9 cellular contexts compared by ENCODE assay signal in genomic region chr19:1169921-1170885, GRCh38. TPM values are rescaled to one million over a fixed set of nuclear protein-coding genes. Genes with fewer than 3 reads are reported as not detected.
DNase-seq lines count a peak whose midpoint lies in the region; ATAC-seq and TF ChIP-seq lines count a peak whose summit lies in the region.
"Had no signal": no experiment of that assay in that cellular context is flagged by ENCODE, and none has a peak within 500 bp of the region (broad histone marks: within the 10 kb centered on the region; RNA-seq: fewer than 3 reads in every experiment).

No MANE protein-coding gene starts in this region.

- H3K4me1 Mint-ChIP-seq in natural killer cell treated with Interleukin-12 subunit alpha and Interleukin-12 subunit beta and Interleukin-15 and Interleukin-18, amount 100 ng/mL, for 72 hours (ENCODE audit: low read depth in 2 of 2): peaks cover 20 to 27% of the 10 kb centered on the region in 2 donors

- TF ChIP-seq CTCF in omental fat pad (IDR thresholded peaks at IDR 0.05): no peak

- H3K4me3 Mint-ChIP-seq in natural killer cell treated with Interleukin-12 subunit alpha and Interleukin-12 subunit beta and Interleukin-15 and Interleukin-18, amount 100 ng/mL, for 72 hours: peak overlapping the region; percentile 47

- peak; percentile 58 for DNase-seq in AG20443 (ENCODE audit: low spot score)
- DNase-seq in M059J (ENCODE audit: low read depth): peak; percentile 85
- no peak for DNase-seq in natural killer cell treated with Interleukin-12 subunit alpha and Interleukin-12 subunit beta and Interleukin-15 and Interleukin-18, amount 100 ng/mL, for 72 hours (ENCODE audit: low spot score)
- DNase-seq in omental fat pad (ENCODE audit: low spot score): no peak

- H3K36me3 Mint-ChIP-seq in natural killer cell treated with Interleukin-12 subunit alpha and Interleukin-12 subunit beta and Interleukin-15 and Interleukin-18, amount 100 ng/mL, for 72 hours: peaks cover 7% of the 10 kb centered on the region

- no peaks in the 10 kb centered on the region for H3K9me3 Mint-ChIP-seq in natural killer cell treated with Interleukin-12 subunit alpha and Interleukin-12 subunit beta and Interleukin-15 and Interleukin-18, amount 100 ng/mL, for 72 hours

- peak overlapping the region; percentile 65 for H3K27ac ChIP-seq in cingulate gyrus (ENCODE audit: low read depth, low read length)
- H3K27ac ChIP-seq: KMS-11 had no signal

- ATAC-seq in natural killer cell treated with Interleukin-12 subunit alpha and Interleukin-12 subunit beta and Interleukin-15 and Interleukin-18, amount 100 ng/mL, for 72 hours: no peak
- ATAC-seq in GM21515 (IDR thresholded peaks at IDR 0.05; ENCODE audit: unreplicated experiment): no peak
- no peak for ATAC-seq in omental fat pad (ENCODE audit: low FRiP score)
- ATAC-seq in GM21723 (IDR thresholded peaks at IDR 0.05; ENCODE audit: unreplicated experiment): no peak
- ATAC-seq in GM19467 (IDR thresholded peaks at IDR 0.05; ENCODE audit: unreplicated experiment): no peak

- H3K27me3 Mint-ChIP-seq in natural killer cell treated with Interleukin-12 subunit alpha and Interleukin-12 subunit beta and Interleukin-15 and Interleukin-18, amount 100 ng/mL, for 72 hours: no peaks in the 10 kb centered on the region

- H3K27ac Mint-ChIP-seq in natural killer cell treated with Interleukin-12 subunit alpha and Interleukin-12 subunit beta and Interleukin-15 and Interleukin-18, amount 100 ng/mL, for 72 hours: peak overlapping the region; percentile 5 to 62

RNA-seq across cellular contexts. Expression of gene SBNO2, which starts 3.9 kb away (rescaled TPM):
- total RNA-seq in M059J (2014; rRNA removed; shearing (Covaris generic)): 9.3 and 17.4 TPM in 2 replicates
- total RNA-seq in natural killer cell treated with Interleukin-12 subunit alpha and Interleukin-12 subunit beta and Interleukin-15 and Interleukin-18, amount 100 ng/mL, for 72 hours: 100 to 1,000 TPM; 204 to 205 TPM
- total RNA-seq in omental fat pad: 100 to 1,000 TPM in 1 of 4 donors, 10 to 100 TPM in 3; 33.1 to 208 (median 61.9) TPM

RNA-seq across cellular contexts. Expression of gene STK11, which starts 35.4 kb away (rescaled TPM):
- 31.5 and 71.6 TPM in 2 replicates for total RNA-seq in M059J (2014; rRNA removed; shearing (Covaris generic))
- total RNA-seq in natural killer cell treated with Interleukin-12 subunit alpha and Interleukin-12 subunit beta and Interleukin-15 and Interleukin-18, amount 100 ng/mL, for 72 hours: 10 to 100 TPM; 50.9 to 79.2 TPM
- 10 to 100 TPM; 38.0 to 48.4 (median 44.2) TPM for total RNA-seq in omental fat pad

Comparison
In these comparisons a context has a peak if more than half of its experiments do, and no peak if none do; other contexts are left out.
1. DNase-seq: peak in AG20443 (single experiment) and M059J (single experiment); none in natural killer cell treated with Interleukin-12 subunit alpha and Interleukin-12 subunit beta and Interleukin-15 and Interleukin-18, amount 100 ng/mL, for 72 hours (single experiment) and omental fat pad (single experiment).